Comparison of ENCODE assay signal across 9 cellular contexts in the genomic region with DNA sequence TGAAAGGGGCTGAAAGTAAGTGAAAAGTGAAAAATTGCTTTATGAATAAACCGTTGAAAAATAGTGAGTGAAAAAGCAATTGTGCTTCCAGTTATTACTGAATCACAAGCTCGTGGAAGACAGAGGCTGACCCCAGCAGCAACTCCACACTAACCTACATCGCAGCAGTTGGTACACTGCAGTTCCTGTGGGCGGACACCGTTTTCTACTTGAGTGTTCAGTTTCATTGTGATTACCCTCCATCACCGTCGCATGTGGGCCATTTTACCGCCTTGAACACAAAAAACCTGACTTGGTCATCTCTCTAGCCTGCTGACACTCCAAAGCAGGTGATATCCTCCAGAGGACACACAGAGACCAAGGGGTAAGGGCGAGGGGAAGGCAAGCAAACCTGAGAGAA.
DNase-seq lines count a peak whose midpoint lies in the region; ATAC-seq lines count a peak whose summit lies in the region.
"Had no signal": no experiment of that assay in that cellular context is flagged by ENCODE, and none has a peak within 500 bp of the region (broad histone marks: within the 10 kb centered on the region; RNA-seq: fewer than 3 reads in every experiment).

No MANE protein-coding gene starts in this region.

- H3K27me3 Mint-ChIP-seq in stimulated activated memory B cell treated with anti-CD40 and anti-IgM and Interleukin-4, amounts not matched to agents 10 μg/mL and 1 μg/mL and 100 μg/mL, for 72 hours = no peaks in the 10 kb centered on the region

- H3K9me3 Mint-ChIP-seq in stimulated activated memory B cell treated with anti-CD40 and anti-IgM and Interleukin-4, amounts not matched to agents 10 μg/mL and 1 μg/mL and 100 μg/mL, for 72 hours = no peaks in the 10 kb centered on the region

- peak; percentile 51 for ATAC-seq in HG03097 (IDR thresholded peaks at IDR 0.05; ENCODE audit: low FRiP score, unreplicated experiment)
- ATAC-seq in stimulated activated memory B cell treated with anti-CD40 and anti-IgM and Interleukin-4, amounts not matched to agents 10 μg/mL and 1 μg/mL and 100 μg/mL, for 72 hours = peak; percentile 90

- H3K4me1 Mint-ChIP-seq in stimulated activated memory B cell treated with anti-CD40 and anti-IgM and Interleukin-4, amounts not matched to agents 10 μg/mL and 1 μg/mL and 100 μg/mL, for 72 hours = peaks cover 48% of the 10 kb centered on the region

- H3K27ac Mint-ChIP-seq in stimulated activated memory B cell treated with anti-CD40 and anti-IgM and Interleukin-4, amounts not matched to agents 10 μg/mL and 1 μg/mL and 100 μg/mL, for 72 hours = peak overlapping the region; percentile 74

- peak overlapping the region; percentile 46 for H3K4me3 Mint-ChIP-seq in stimulated activated memory B cell treated with anti-CD40 and anti-IgM and Interleukin-4, amounts not matched to agents 10 μg/mL and 1 μg/mL and 100 μg/mL, for 72 hours

- peaks cover 6% of the 10 kb centered on the region for H3K36me3 Mint-ChIP-seq in stimulated activated memory B cell treated with anti-CD40 and anti-IgM and Interleukin-4, amounts not matched to agents 10 μg/mL and 1 μg/mL and 100 μg/mL, for 72 hours

- DNase-seq in activated CD4-positive, alpha-beta T cell treated with anti-CD3 and anti-CD28 coated beads for 24 hours (ENCODE audit: low read depth in 2 of 2) = peak; percentile 55 to 62
- DNase-seq in activated CD4-positive, alpha-beta T cell treated with anti-CD3 and anti-CD28 coated beads for 1 hour = no peak
- DNase-seq in activated CD8-positive, alpha-beta memory T cell treated with anti-CD3 and anti-CD28 coated beads, Interleukin-2, amount 50 U/mL, for 4 hours = peak; percentile 35
- DNase-seq in SW 1271 (lab: John Stamatoyannopoulos, UW) = no peak
- no peak for DNase-seq in T1000 (lab: John Stamatoyannopoulos, UW)
- no peak for DNase-seq in NCI-H2107 treated with DMSO at 0.1 percent for 48 hours (lab: John Stamatoyannopoulos, UW; ENCODE audit: unreplicated experiment)
- DNase-seq: amniotic stem cell had no signal

Comparison
In these comparisons a context has a peak if more than half of its experiments do, and no peak if none do; other contexts are left out.
1. DNase-seq: peak in activated CD4-positive, alpha-beta T cell treated with anti-CD3 and anti-CD28 coated beads for 24 hours (2 of 2) and activated CD8-positive, alpha-beta memory T cell treated with anti-CD3 and anti-CD28 coated beads, Interleukin-2, amount 50 U/mL, for 4 hours (single experiment); none in activated CD4-positive, alpha-beta T cell treated with anti-CD3 and anti-CD28 coated beads for 1 hour (single experiment), SW 1271 (0 of 2), T1000 (single experiment) and NCI-H2107 treated with DMSO at 0.1 percent for 48 hours (single experiment).